In genomic region chr16:89489731-89490385, GRCh38 we compare ENCODE assay signal across 8 cellular contexts. TPM values are rescaled to one million over a fixed set of nuclear protein-coding genes. Genes with fewer than 3 reads are reported as not detected.
A peak's percentile ranks its signal among the peaks of the same experiment; 100 is the strongest.
DNase-seq lines count a peak whose midpoint lies in the region; ATAC-seq and TF ChIP-seq lines count a peak whose summit lies in the region.

No MANE protein-coding gene starts in this region.

- no peak for TF ChIP-seq CTCF in cardiac muscle cell (IDR thresholded peaks at IDR 0.05; ENCODE audit: low read depth, low read length)
- TF ChIP-seq CTCF in astrocyte of the spinal cord (IDR thresholded peaks at IDR 0.05; ENCODE audit: low read depth, low read length), result no peak
- no peak for TF ChIP-seq CTCF in lower lobe of right lung (IDR thresholded peaks at IDR 0.05)
- TF ChIP-seq CTCF in upper lobe of right lung (IDR thresholded peaks at IDR 0.05), result no peak

- in situ Hi-C loops in astrocyte of the spinal cord (cut with HindIII; ENCODE audit: low sequenced_read_pairs), result no loop called here

- H3K4me3 ChIP-seq in cardiac muscle cell (peak overlapping the region; percentile 96), astrocyte of the spinal cord (ENCODE audit: low read depth, low read length) (peak overlapping the region; percentile 72), lower lobe of right lung (peak overlapping the region; percentile 79), upper lobe of right lung (peak overlapping the region; percentile 90)

- ATAC-seq in Right ventricle myocardium superior (ENCODE audit: poor library complexity), result no peak
- no peak for ATAC-seq in lower lobe of right lung
- no peak for ATAC-seq in upper lobe of right lung
- no peak for ATAC-seq in HG02798 (IDR thresholded peaks at IDR 0.05; ENCODE audit: poor library complexity, unreplicated experiment)

- H3K9me3 ChIP-seq in cardiac muscle cell (ENCODE audit: low read depth), result no peaks in the 10 kb centered on the region
- no peaks in the 10 kb centered on the region for H3K9me3 ChIP-seq in lower lobe of right lung
- H3K9me3 ChIP-seq in upper lobe of right lung, result no peaks in the 10 kb centered on the region

- peaks cover 28% of the 10 kb centered on the region for H3K4me1 ChIP-seq in cardiac muscle cell (ENCODE audit: low read depth)
- peaks cover 56% of the 10 kb centered on the region for H3K4me1 ChIP-seq in lower lobe of right lung
- peaks cover 50% of the 10 kb centered on the region for H3K4me1 ChIP-seq in upper lobe of right lung

- H3K36me3 ChIP-seq in cardiac muscle cell (no peaks in the 10 kb centered on the region), lower lobe of right lung (no peaks in the 10 kb centered on the region), upper lobe of right lung (no peaks in the 10 kb centered on the region)

- H3K27ac ChIP-seq in cardiac muscle cell (peak overlapping the region; percentile 99), lower lobe of right lung (peak overlapping the region; percentile 97), upper lobe of right lung (peak overlapping the region; percentile 93)

- H3K27me3 ChIP-seq in cardiac muscle cell (no peaks in the 10 kb centered on the region), lower lobe of right lung (ENCODE audit: low read depth) (no peaks in the 10 kb centered on the region), upper lobe of right lung (no peaks in the 10 kb centered on the region)

- intact Hi-C loops in Right ventricle myocardium superior (cut with DNase I) (loop anchor here (5.0 kb wide), 1 partner anchor 153 kb away; no protein-coding TSS in a partner anchor), lower lobe of right lung (cut with DNase I) (no loop called here), upper lobe of right lung (cut with DNase I) (loop anchor here (10.0 kb wide), 1 partner anchor 155 kb away; no protein-coding TSS in a partner anchor)

- DNase-seq in cardiac muscle cell (ENCODE audit: low read depth in 1 of 2, low spot score in 1 of 2) (no peak), Right ventricle myocardium superior (no peak), astrocyte of the spinal cord (ENCODE audit: low read depth, low spot score) (no peak), lower lobe of right lung (peak; percentile 52), upper lobe of right lung (peak; percentile 73), NCI-H2171 treated with DMSO at 0.1 percent for 48 hours (lab: John Stamatoyannopoulos, UW) (no peak)
- DNase-seq in stimulated activated CD4-positive, alpha-beta T cell treated with anti-CD3 and anti-CD28 coated beads, Interleukin-15, amount 100 ng/mL, for 24 hours, result no peak

RNA-seq across cellular contexts. Expression of gene ANKRD11, which starts 0.5 kb away (rescaled TPM):
- total RNA-seq in cardiac muscle cell (70.1 and 111 TPM in 2 replicates), Right ventricle myocardium superior (64.9 TPM), lower lobe of right lung (127 TPM), upper lobe of right lung (125 TPM)
- 131 and 159 TPM in 2 replicates for polyA plus RNA-seq in cardiac muscle cell

RNA-seq across cellular contexts. Expression of gene SPG7, which starts 18.3 kb away (rescaled TPM):
- total RNA-seq in cardiac muscle cell (173 and 248 TPM in 2 replicates), Right ventricle myocardium superior (108 TPM), lower lobe of right lung (98.8 TPM), upper lobe of right lung (95.0 TPM)
- 99.1 and 110 TPM in 2 replicates for polyA plus RNA-seq in cardiac muscle cell

Comparison
In these comparisons a context has a peak if more than half of its experiments do, and no peak if none do; other contexts are left out.
1. DNase-seq: peak in lower lobe of right lung (single experiment) and upper lobe of right lung (single experiment); none in cardiac muscle cell (0 of 2), Right ventricle myocardium superior (single experiment), astrocyte of the spinal cord (single experiment), NCI-H2171 treated with DMSO at 0.1 percent for 48 hours (single experiment) and stimulated activated CD4-positive, alpha-beta T cell treated with anti-CD3 and anti-CD28 coated beads, Interleukin-15, amount 100 ng/mL, for 24 hours (single experiment).
2. Peak in every context shown above with its lines, with median percentiles within 50 percentile points of each other: H3K27ac ChIP-seq and H3K4me3 ChIP-seq.